In genomic region chr1:28044399-28044798, GRCh38 we compare ENCODE assay signal across 1 cellular context.
TF ChIP-seq lines count a peak whose summit lies in the region.

No MANE protein-coding gene starts in this region.

TF ChIP-seq in K562, 482 proteins besides CTCF, POLR2A, EP300 and RAD21 (continued from another document):
- TF ChIP-seq ZNF197 (CRISPR knock-in tag; IDR thresholded peaks at IDR 0.05; ENCODE audit: low read depth), result no peak
- no peak for TF ChIP-seq ADNP (tag; IDR thresholded peaks at IDR 0.05)
- TF ChIP-seq ZNF717 (CRISPR knock-in tag; IDR thresholded peaks at IDR 0.05), result no peak
- peak; percentile 92 for TF ChIP-seq ZNF316 (IDR thresholded peaks at IDR 0.05)
- no peak for TF ChIP-seq ZNF143 (CRISPR knock-in tag; IDR thresholded peaks at IDR 0.05)
- no peak for TF ChIP-seq ZHX1 (conservative IDR thresholded peaks at IDR 0.05; ENCODE audit: low read length)
- TF ChIP-seq C11orf30 (IDR thresholded peaks at IDR 0.05; ENCODE audit: low read depth), result peak; percentile 82
- no peak for TF ChIP-seq ZFX (CRISPR knock-in tag; IDR thresholded peaks at IDR 0.05)
- TF ChIP-seq NFIX (CRISPR knock-in tag; IDR thresholded peaks at IDR 0.05; ENCODE audit: low read depth), result no peak
- no peak for TF ChIP-seq HNRNPL (IDR thresholded peaks at IDR 0.05; ENCODE audit: low read depth, low read length)
- peak; percentile 68 for TF ChIP-seq MAFF (IDR thresholded peaks at IDR 0.05; ENCODE audit: low read length)
- TF ChIP-seq, protein P1, sequence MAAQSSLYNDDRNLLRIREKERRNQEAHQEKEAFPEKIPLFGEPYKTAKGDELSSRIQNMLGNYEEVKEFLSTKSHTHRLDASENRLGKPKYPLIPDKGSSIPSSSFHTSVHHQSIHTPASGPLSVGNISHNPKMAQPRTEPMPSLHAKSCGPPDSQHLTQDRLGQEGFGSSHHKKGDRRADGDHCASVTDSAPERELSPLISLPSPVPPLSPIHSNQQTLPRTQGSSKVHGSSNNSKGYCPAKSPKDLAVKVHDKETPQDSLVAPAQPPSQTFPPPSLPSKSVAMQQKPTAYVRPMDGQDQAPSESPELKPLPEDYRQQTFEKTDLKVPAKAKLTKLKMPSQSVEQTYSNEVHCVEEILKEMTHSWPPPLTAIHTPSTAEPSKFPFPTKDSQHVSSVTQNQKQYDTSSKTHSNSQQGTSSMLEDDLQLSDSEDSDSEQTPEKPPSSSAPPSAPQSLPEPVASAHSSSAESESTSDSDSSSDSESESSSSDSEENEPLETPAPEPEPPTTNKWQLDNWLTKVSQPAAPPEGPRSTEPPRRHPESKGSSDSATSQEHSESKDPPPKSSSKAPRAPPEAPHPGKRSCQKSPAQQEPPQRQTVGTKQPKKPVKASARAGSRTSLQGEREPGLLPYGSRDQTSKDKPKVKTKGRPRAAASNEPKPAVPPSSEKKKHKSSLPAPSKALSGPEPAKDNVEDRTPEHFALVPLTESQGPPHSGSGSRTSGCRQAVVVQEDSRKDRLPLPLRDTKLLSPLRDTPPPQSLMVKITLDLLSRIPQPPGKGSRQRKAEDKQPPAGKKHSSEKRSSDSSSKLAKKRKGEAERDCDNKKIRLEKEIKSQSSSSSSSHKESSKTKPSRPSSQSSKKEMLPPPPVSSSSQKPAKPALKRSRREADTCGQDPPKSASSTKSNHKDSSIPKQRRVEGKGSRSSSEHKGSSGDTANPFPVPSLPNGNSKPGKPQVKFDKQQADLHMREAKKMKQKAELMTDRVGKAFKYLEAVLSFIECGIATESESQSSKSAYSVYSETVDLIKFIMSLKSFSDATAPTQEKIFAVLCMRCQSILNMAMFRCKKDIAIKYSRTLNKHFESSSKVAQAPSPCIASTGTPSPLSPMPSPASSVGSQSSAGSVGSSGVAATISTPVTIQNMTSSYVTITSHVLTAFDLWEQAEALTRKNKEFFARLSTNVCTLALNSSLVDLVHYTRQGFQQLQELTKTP (IDR thresholded peaks at IDR 0.05; ENCODE audit: low read depth in 1 of 2, partially characterized antibody in 2 of 2), result no peak
- peak; percentile 66; the same call in 1 of the 2 replicates for TF ChIP-seq MAFK (IDR thresholded peaks at IDR 0.05; ENCODE audit: low read length)
- no peak for TF ChIP-seq LCOR (CRISPR knock-in tag; IDR thresholded peaks at IDR 0.05)
- TF ChIP-seq ARID3B (CRISPR knock-in tag; IDR thresholded peaks at IDR 0.05; ENCODE audit: borderline replicate concordance), result no peak
- TF ChIP-seq, protein P2, sequence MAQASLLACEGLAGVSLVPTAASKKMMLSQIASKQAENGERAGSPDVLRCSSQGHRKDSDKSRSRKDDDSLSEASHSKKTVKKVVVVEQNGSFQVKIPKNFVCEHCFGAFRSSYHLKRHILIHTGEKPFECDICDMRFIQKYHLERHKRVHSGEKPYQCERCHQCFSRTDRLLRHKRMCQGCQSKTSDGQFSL (CRISPR knock-in tag; IDR thresholded peaks at IDR 0.05), result no peak
- TF ChIP-seq, protein P2 (tag; IDR thresholded peaks at IDR 0.05), result no peak
